Comparison of ENCODE assay signal across 14 cellular contexts in the genomic region with DNA sequence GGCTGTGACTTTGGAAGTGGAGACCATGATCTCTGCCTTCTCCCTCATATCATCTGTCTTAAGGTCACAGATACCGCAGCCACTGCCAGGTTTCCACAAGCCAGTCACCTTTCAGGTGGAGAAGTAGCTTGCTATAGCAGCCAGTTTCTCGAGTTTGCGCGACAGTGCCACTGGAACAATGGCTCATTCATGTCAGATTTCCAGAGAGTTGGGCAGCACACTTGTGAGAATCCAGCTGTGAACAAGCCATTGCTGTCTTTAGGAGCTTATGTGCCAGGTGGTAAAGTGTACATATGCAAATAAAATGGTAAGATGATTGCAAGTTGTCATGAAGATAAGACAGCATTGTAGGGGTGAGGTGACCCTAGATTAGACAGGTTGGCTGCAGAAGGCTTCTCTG. TPM values are rescaled to one million over a fixed set of nuclear protein-coding genes. Genes with fewer than 3 reads are reported as not detected.
DNase-seq lines count a peak whose midpoint lies in the region; ATAC-seq and TF ChIP-seq lines count a peak whose summit lies in the region.
"Had no signal": no experiment of that assay in that cellular context is flagged by ENCODE, and none has a peak within 500 bp of the region (broad histone marks: within the 10 kb centered on the region; RNA-seq: fewer than 3 reads in every experiment).

No MANE protein-coding gene starts in this region.

- no peaks in the 10 kb centered on the region for H3K27me3 ChIP-seq in colonic mucosa
- H3K27me3 ChIP-seq: hepatocyte, sigmoid colon had no signal

- no peak for ATAC-seq in HG02885 (IDR thresholded peaks at IDR 0.05; ENCODE audit: poor library complexity, unreplicated experiment)

- TF ChIP-seq CTCF in colonic mucosa (IDR thresholded peaks at IDR 0.05) (no peak), progenitor cell of endocrine pancreas (IDR thresholded peaks at IDR 0.05; ENCODE audit: unreplicated experiment) (no peak)

- no peak overlapping the region for H3K4me3 ChIP-seq in colonic mucosa
- H3K4me3 ChIP-seq: hepatocyte, sigmoid colon had no signal

- peak overlapping the region; percentile 42 for H3K27ac Mint-ChIP-seq in progenitor cell of endocrine pancreas
- H3K27ac Mint-ChIP-seq in activated T-helper 2 cell treated with anti-CD3 and anti-CD28 coated beads, Interferon-gamma antibody, Interleukin-2, Interleukin-4, amounts not matched to agents 10 μg/mL and 5 μg/mL and 100 μg/mL, durations not matched to agents 14 hours and 24 hours and 36 hours = no peak overlapping the region
- H3K27ac Mint-ChIP-seq: activated naive CD8-positive, alpha-beta T cell treated with anti-CD3 and anti-CD28 coated beads, Interleukin-2, amount 10 ng/mL, durations not matched to agents 7 days and 5 days had no signal

- H3K9ac ChIP-seq in colonic mucosa (ENCODE audit: low read depth in 2 of 2, low read length in 2 of 2) = peak overlapping the region in 1 of 2 donors; percentile 14
- H3K9ac ChIP-seq: SK-N-SH had no signal

- H3K36me3 ChIP-seq in colonic mucosa = no peaks in the 10 kb centered on the region
- H3K36me3 ChIP-seq: sigmoid colon had no signal

- peak; percentile 55 for DNase-seq in COLO829 (ENCODE audit: low spot score)
- peak; percentile 18 for DNase-seq in NCI-H2196 (lab: John Stamatoyannopoulos, UW; ENCODE audit: unreplicated experiment)
- no peak for DNase-seq in colonic mucosa
- DNase-seq in progenitor cell of endocrine pancreas (ENCODE audit: low spot score, unreplicated experiment) = no peak
- DNase-seq in activated T-helper 2 cell treated with anti-CD3 and anti-CD28 coated beads, Interferon-gamma antibody, Interleukin-2, Interleukin-4, amounts not matched to agents 10 μg/mL and 5 μg/mL and 100 μg/mL, durations not matched to agents 14 hours and 24 hours and 36 hours (ENCODE audit: low spot score) = no peak
- DNase-seq in ecto neural progenitor cell (ENCODE audit: low spot score) = no peak
- DNase-seq in stimulated activated CD4-positive, alpha-beta T cell treated with anti-CD3 and anti-CD28 coated beads, Interleukin-15, amount 100 ng/mL, for 24 hours = no peak
- DNase-seq: activated naive CD8-positive, alpha-beta T cell treated with anti-CD3 and anti-CD28 coated beads, Interleukin-2, amount 10 ng/mL, durations not matched to agents 7 days and 5 days; DMS153; effector CD4-positive, alpha-beta T cell; sigmoid colon; SK-N-SH had no signal

- no peaks in the 10 kb centered on the region for H3K9me3 ChIP-seq in colonic mucosa
- H3K9me3 ChIP-seq: sigmoid colon, SK-N-SH had no signal

- peaks cover 13% of the 10 kb centered on the region for H3K4me1 Mint-ChIP-seq in progenitor cell of endocrine pancreas (ENCODE audit: low read depth)
- H3K4me1 Mint-ChIP-seq in activated T-helper 2 cell treated with anti-CD3 and anti-CD28 coated beads, Interferon-gamma antibody, Interleukin-2, Interleukin-4, amounts not matched to agents 10 μg/mL and 5 μg/mL and 100 μg/mL, durations not matched to agents 14 hours and 24 hours and 36 hours (ENCODE audit: low read depth) = peaks cover 3% of the 10 kb centered on the region

- H3K27me3 Mint-ChIP-seq in progenitor cell of endocrine pancreas = no peaks in the 10 kb centered on the region
- peaks cover 5% of the 10 kb centered on the region for H3K27me3 Mint-ChIP-seq in activated T-helper 2 cell treated with anti-CD3 and anti-CD28 coated beads, Interferon-gamma antibody, Interleukin-2, Interleukin-4, amounts not matched to agents 10 μg/mL and 5 μg/mL and 100 μg/mL, durations not matched to agents 14 hours and 24 hours and 36 hours (ENCODE audit: low read depth)
- H3K27me3 Mint-ChIP-seq: activated naive CD8-positive, alpha-beta T cell treated with anti-CD3 and anti-CD28 coated beads, Interleukin-2, amount 10 ng/mL, durations not matched to agents 7 days and 5 days had no signal

- intact Hi-C loops in colonic mucosa (cut with DNase I) = no loop called here
- intact Hi-C loops in activated T-helper 2 cell treated with anti-CD3 and anti-CD28 coated beads, Interferon-gamma antibody, Interleukin-2, Interleukin-4, amounts not matched to agents 10 μg/mL and 5 μg/mL and 100 μg/mL, durations not matched to agents 14 hours and 24 hours and 36 hours (cut with micrococcal nuclease) = loop anchor here (10.0 kb wide), 1 partner anchor 52 kb away; no protein-coding TSS in a partner anchor

- H3K9me3 Mint-ChIP-seq in progenitor cell of endocrine pancreas (ENCODE audit: low read depth) = no peaks in the 10 kb centered on the region
- H3K9me3 Mint-ChIP-seq in activated T-helper 2 cell treated with anti-CD3 and anti-CD28 coated beads, Interferon-gamma antibody, Interleukin-2, Interleukin-4, amounts not matched to agents 10 μg/mL and 5 μg/mL and 100 μg/mL, durations not matched to agents 14 hours and 24 hours and 36 hours = no peaks in the 10 kb centered on the region
- H3K9me3 Mint-ChIP-seq: activated naive CD8-positive, alpha-beta T cell treated with anti-CD3 and anti-CD28 coated beads, Interleukin-2, amount 10 ng/mL, durations not matched to agents 7 days and 5 days had no signal

- H3K4me3 Mint-ChIP-seq in progenitor cell of endocrine pancreas (ENCODE audit: low read depth) = no peak overlapping the region
- no peak overlapping the region for H3K4me3 Mint-ChIP-seq in activated T-helper 2 cell treated with anti-CD3 and anti-CD28 coated beads, Interferon-gamma antibody, Interleukin-2, Interleukin-4, amounts not matched to agents 10 μg/mL and 5 μg/mL and 100 μg/mL, durations not matched to agents 14 hours and 24 hours and 36 hours (ENCODE audit: low read depth)
- H3K4me3 Mint-ChIP-seq: activated naive CD8-positive, alpha-beta T cell treated with anti-CD3 and anti-CD28 coated beads, Interleukin-2, amount 10 ng/mL, durations not matched to agents 7 days and 5 days had no signal

- H3K27ac ChIP-seq in colonic mucosa = peak overlapping the region; percentile 14
- H3K27ac ChIP-seq: hepatocyte, sigmoid colon had no signal

- peaks cover 8% of the 10 kb centered on the region for H3K36me3 Mint-ChIP-seq in progenitor cell of endocrine pancreas (ENCODE audit: insufficient read depth)
- H3K36me3 Mint-ChIP-seq in activated T-helper 2 cell treated with anti-CD3 and anti-CD28 coated beads, Interferon-gamma antibody, Interleukin-2, Interleukin-4, amounts not matched to agents 10 μg/mL and 5 μg/mL and 100 μg/mL, durations not matched to agents 14 hours and 24 hours and 36 hours (ENCODE audit: low read depth) = peaks cover 4% of the 10 kb centered on the region

- no peaks in the 10 kb centered on the region for H3K4me1 ChIP-seq in colonic mucosa

RNA-seq across cellular contexts. Expression of gene GARRE1, which starts 22.3 kb away (rescaled TPM):
- total RNA-seq in colonic mucosa (10 to 100 TPM; 13.0 to 26.7 TPM), progenitor cell of endocrine pancreas (23.7 and 31.9 TPM in 2 replicates)
- 9.6 and 10.0 TPM in 2 replicates for total RNA-seq in activated T-helper 2 cell treated with anti-CD3 and anti-CD28 coated beads, Interferon-gamma antibody, Interleukin-2, Interleukin-4, amounts not matched to agents 10 μg/mL and 5 μg/mL and 100 μg/mL, durations not matched to agents 14 hours and 24 hours and 36 hours

Comparison
In these comparisons a context has a peak if more than half of its experiments do, and no peak if none do; other contexts are left out.
1. DNase-seq: peak in COLO829 (single experiment) and NCI-H2196 (single experiment); none in colonic mucosa (single experiment), progenitor cell of endocrine pancreas (single experiment), activated T-helper 2 cell treated with anti-CD3 and anti-CD28 coated beads, Interferon-gamma antibody, Interleukin-2, Interleukin-4, amounts not matched to agents 10 μg/mL and 5 μg/mL and 100 μg/mL, durations not matched to agents 14 hours and 24 hours and 36 hours (single experiment), ecto neural progenitor cell (single experiment) and stimulated activated CD4-positive, alpha-beta T cell treated with anti-CD3 and anti-CD28 coated beads, Interleukin-15, amount 100 ng/mL, for 24 hours (single experiment).